Comparison of ENCODE assay signal across 33 cellular contexts in the genomic region with DNA sequence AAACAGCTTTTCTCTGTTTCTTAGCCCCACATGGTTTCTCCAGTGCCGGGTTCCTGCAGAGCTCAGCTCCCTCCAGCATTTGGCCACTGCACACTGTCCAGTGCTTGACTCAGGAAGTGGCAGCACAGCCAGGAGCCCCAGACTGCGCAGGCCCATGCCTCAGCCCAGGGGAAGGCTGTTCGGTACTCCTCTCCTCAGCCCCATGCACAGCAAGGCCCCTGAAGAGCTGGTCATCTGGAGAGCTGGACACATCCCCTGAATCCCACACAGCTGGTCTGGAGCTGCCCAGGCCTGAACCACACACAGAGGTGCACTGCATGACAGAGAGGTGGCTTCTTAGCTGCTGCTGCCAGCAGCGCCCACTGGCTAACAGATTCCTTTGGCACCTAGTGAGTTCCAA. TPM values are rescaled to one million over a fixed set of nuclear protein-coding genes. Genes with fewer than 3 reads are reported as not detected.
"Had no signal": no experiment of that assay in that cellular context is flagged by ENCODE, and none has a peak within 500 bp of the region (broad histone marks: within the 10 kb centered on the region; RNA-seq: fewer than 3 reads in every experiment).

No MANE protein-coding gene starts in this region.

- H3K27ac Mint-ChIP-seq: dendritic cell treated with granulocyte-macrophage colony-stimulating factor and Interleukin-4, amounts not matched to agents 40 ng/mL and 50 ng/mL, for 4 days; nephron progenitor cell; type B pancreatic cell had no signal

- H3K36me3 ChIP-seq: colonic mucosa, esophagus muscularis mucosa, gastroesophageal sphincter, heart left ventricle, lower lobe of right lung, ovary, tibial artery had no signal

- H3K4me2 ChIP-seq: hepatocyte had no signal

- FAIRE-seq: endothelial cell of umbilical vein, islet of Langerhans, small intestine had no signal

- H3K4me1 Mint-ChIP-seq: central memory CD8-positive, alpha-beta T cell; nephron progenitor cell had no signal

- H3K4me3 ChIP-seq: colonic mucosa, esophagus muscularis mucosa, gastroesophageal sphincter, heart left ventricle, hepatocyte, lower lobe of right lung, ovary, psoas muscle, testis, tibial artery had no signal

- H3K4me3 Mint-ChIP-seq: central memory CD8-positive, alpha-beta T cell; dendritic cell treated with granulocyte-macrophage colony-stimulating factor and Interleukin-4, amounts not matched to agents 40 ng/mL and 50 ng/mL, for 4 days; nephron progenitor cell; type B pancreatic cell had no signal

- H3K27me3 ChIP-seq: colonic mucosa, esophagus muscularis mucosa, foreskin keratinocyte, gastroesophageal sphincter, heart left ventricle, hepatocyte, ovary, testis, tibial artery had no signal

- H3K27ac ChIP-seq: colonic mucosa, esophagus muscularis mucosa, foreskin keratinocyte, gastroesophageal sphincter, heart left ventricle, hepatocyte, lower lobe of right lung, ovary, psoas muscle, testis, tibial artery had no signal

- DNase-seq: colonic mucosa; effector CD8-positive, alpha-beta T cell; foreskin keratinocyte; heart left ventricle; kidney glomerular epithelial cell; left colon; left ventricle myocardium superior; lower lobe of right lung; nephron progenitor cell; occipital lobe; ovary; posterior cingulate gyrus; psoas muscle; right cardiac atrium; small intestine; stimulated activated CD4-positive, alpha-beta T cell treated with anti-CD3 and anti-CD28 coated beads, Interleukin-15, amount 100 ng/mL, for 24 hours; stimulated activated CD4-positive, alpha-beta T cell treated with anti-CD3 and anti-CD28 coated beads, Interleukin-2, amount 100 ng/mL, for 48 hours; stimulated activated naive CD4-positive, alpha-beta T cell; substantia nigra; testis; tibial artery had no signal

- ATAC-seq: foreskin keratinocyte, gastroesophageal sphincter, left colon, left ventricle myocardium superior, psoas muscle, right cardiac atrium had no signal

- H3K9me3 ChIP-seq: colonic mucosa, lower lobe of right lung, psoas muscle, testis had no signal

- H2AFZ ChIP-seq: hepatocyte had no signal

- H3K4me1 ChIP-seq: colonic mucosa, esophagus muscularis mucosa, foreskin keratinocyte, gastroesophageal sphincter, heart left ventricle, lower lobe of right lung, psoas muscle, testis, tibial artery had no signal

- H3K79me2 ChIP-seq: hepatocyte had no signal

- H3K9me3 Mint-ChIP-seq: dendritic cell treated with granulocyte-macrophage colony-stimulating factor and Interleukin-4, amounts not matched to agents 40 ng/mL and 50 ng/mL, for 4 days; type B pancreatic cell had no signal

RNA-seq across cellular contexts. Expression of a gene that starts 48.3 kb away (rescaled TPM):
- total RNA-seq: chondrocyte, endothelial cell of umbilical vein, epithelial cell of proximal tubule, fibroblast of lung, foreskin keratinocyte, hepatocyte, occipital lobe, renal cortical epithelial cell had no signal
- polyA plus RNA-seq: fibroblast of lung, foreskin keratinocyte, heart left ventricle, hepatocyte had no signal
